21 cellular contexts compared by ENCODE assay signal in the genomic region with DNA sequence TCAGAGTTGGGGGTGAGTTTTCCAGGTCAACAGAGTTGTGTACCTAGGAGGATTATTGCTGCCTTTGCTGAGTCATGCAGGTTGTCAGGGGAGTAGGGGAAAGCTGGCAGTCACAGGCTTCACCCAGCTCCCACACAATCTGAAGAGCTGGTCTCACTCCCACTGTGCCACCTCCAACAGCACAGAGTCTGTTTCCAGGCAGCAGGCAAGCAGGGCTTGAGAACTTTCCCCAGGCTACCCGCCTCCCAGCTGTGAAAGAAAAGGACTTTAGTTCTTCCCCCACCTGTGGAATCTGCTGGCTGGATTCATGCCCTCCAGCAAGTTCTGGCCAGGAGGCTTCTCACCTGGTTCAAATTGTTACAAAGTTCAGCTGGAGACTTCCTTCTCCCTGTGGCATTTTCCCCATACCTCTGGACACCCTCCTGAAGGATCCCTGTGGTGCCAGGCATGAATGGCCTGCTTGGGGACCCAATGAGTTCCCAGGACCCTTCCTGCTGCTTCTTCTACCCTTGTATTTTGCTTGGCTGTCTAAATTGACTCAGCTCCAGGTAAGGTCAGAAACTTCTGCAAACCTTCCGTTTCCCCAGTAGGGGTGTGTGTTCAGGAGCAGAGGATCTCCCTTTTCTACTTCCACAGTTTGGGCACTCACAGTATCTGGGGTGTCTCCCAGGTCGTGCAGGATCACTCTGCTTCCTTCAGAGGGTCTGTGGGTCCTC.
A peak's percentile ranks its signal among the peaks of the same experiment; 100 is the strongest.
DNase-seq lines count a peak whose midpoint lies in the region; ATAC-seq and TF ChIP-seq lines count a peak whose summit lies in the region.
"Had no signal": no experiment of that assay in that cellular context is flagged by ENCODE, and none has a peak within 500 bp of the region (broad histone marks: within the 10 kb centered on the region; RNA-seq: fewer than 3 reads in every experiment).

No MANE protein-coding gene starts in this region.

- POLR2A ChIA-PET in PC-9 (lab: Charles Lee; ENCODE audit: unreplicated experiment): interaction anchor here (0.6 to 0.7 kb wide), 5 partner anchors 126 to 881 kb away, joined by 3 to 24 read pairs (median 4); no protein-coding TSS in a partner anchor

- H3K27ac ChIP-seq in GM23338 (ENCODE audit: low read depth): no peak overlapping the region
- peak overlapping the region; percentile 98 for H3K27ac ChIP-seq in PC-9
- H3K27ac ChIP-seq: heart right ventricle, skin epidermis, thoracic aorta had no signal

- H3K4me3 Mint-ChIP-seq in GM23338: no peak overlapping the region
- H3K4me3 Mint-ChIP-seq in effector memory CD8-positive, alpha-beta T cell: no peak overlapping the region
- H3K4me3 Mint-ChIP-seq: B cell; central memory CD8-positive, alpha-beta T cell; T-helper 2 cell treated with Interferon-gamma antibody and Interleukin-4, amounts not matched to agents 5 μg/mL and 100 μg/mL, for 36 hours had no signal

- peaks cover 5% of the 10 kb centered on the region for H3K9me3 ChIP-seq in PC-9 (ENCODE audit: insufficient read depth, low read depth)
- H3K9me3 ChIP-seq: HAP-1, thoracic aorta had no signal

- H3K4me3 ChIP-seq in GM23338: no peak overlapping the region
- H3K4me3 ChIP-seq in PC-9: peak overlapping the region; percentile 56
- H3K4me3 ChIP-seq in retinal pigment epithelial cell (ENCODE audit: low read length): no peak overlapping the region
- H3K4me3 ChIP-seq: HAP-1, heart right ventricle, skin epidermis, thoracic aorta had no signal

- H3F3A ChIP-seq in GM23338 (replicated peaks; ENCODE audit: low read depth): no peaks in the 10 kb centered on the region
- peaks cover 29% of the 10 kb centered on the region for H3F3A ChIP-seq in PC-9 (ENCODE audit: insufficient read depth, low read depth)

- 0 out of 2 replicates have a peak, but pooled peaks cover 5% of the 10 kb centered on the region for H3K4me1 ChIP-seq in GM23338 (ENCODE audit: insufficient read depth)
- H3K4me1 ChIP-seq in PC-9 (replicated peaks; ENCODE audit: insufficient read depth): peaks cover 41% of the 10 kb centered on the region
- H3K4me1 ChIP-seq: HAP-1, heart right ventricle had no signal

- CTCF ChIA-PET in PC-9 (lab: Charles Lee): interaction anchor here (0.5 kb wide), 1 partner anchor 470 kb away, joined by 6 read pairs; no protein-coding TSS in a partner anchor

- H3K4me2 ChIP-seq in GM23338 (no peak overlapping the region), PC-9 (peak overlapping the region; percentile 84)

- 0 out of 2 replicates have a peak overlapping the region, but pooled peaks have one; percentile 38 for H2AFZ ChIP-seq in GM23338
- peak overlapping the region; percentile 79 for H2AFZ ChIP-seq in PC-9

- TF ChIP-seq CTCF in GM23338 (conservative IDR thresholded peaks at IDR 0.05; ENCODE audit: low read depth in 2 of 2) (peak; percentile 10 to 41; a peak in 1 of 4 replicates), PC-9 (conservative IDR thresholded peaks at IDR 0.05) (peak; percentile 73), retinal pigment epithelial cell (conservative IDR thresholded peaks at IDR 0.05; ENCODE audit: low read depth, low read length) (no peak)

- no TSS peak for BruUV-seq in PC-9 (replicated peaks; lab: Mats Ljungman, UMichigan)

- intact Hi-C loops in PC-9 (cut with micrococcal nuclease; ENCODE audit: unreplicated experiment): loop anchor here (1.0 to 5.0 kb wide), 9 partner anchors 9 to 597 kb away; partner anchors contain the start of gene MAN1A1

- H3K27me3 ChIP-seq in GM23338 (ENCODE audit: insufficient read depth) (no peaks in the 10 kb centered on the region), PC-9 (ENCODE audit: insufficient read depth, low read depth) (no peaks in the 10 kb centered on the region)
- H3K27me3 ChIP-seq: heart right ventricle had no signal

- ATAC-seq in GM23338: peak; percentile 84
- no peak for ATAC-seq in effector memory CD8-positive, alpha-beta T cell (replicated peaks)
- ATAC-seq: activated CD4-positive, CD25-positive, alpha-beta regulatory T cell treated with anti-CD3 and anti-CD28 coated beads, Interleukin-2, amount 50 U/mL, for 24 hours; heart right ventricle had no signal

- H3K9me2 ChIP-seq in GM23338 (ENCODE audit: insufficient read depth) (no peaks in the 10 kb centered on the region), PC-9 (ENCODE audit: insufficient read depth) (no peaks in the 10 kb centered on the region)

- H3K9me3 Mint-ChIP-seq in GM23338: no peaks in the 10 kb centered on the region
- no peaks in the 10 kb centered on the region for H3K9me3 Mint-ChIP-seq in effector memory CD8-positive, alpha-beta T cell
- H3K9me3 Mint-ChIP-seq: activated T-helper 2 cell treated with anti-CD3 and anti-CD28 coated beads, Interferon-gamma antibody, Interleukin-2, Interleukin-4, amounts not matched to agents 10 μg/mL and 5 μg/mL and 100 μg/mL, durations not matched to agents 14 hours and 24 hours and 36 hours; central memory CD8-positive, alpha-beta T cell; T-helper 2 cell treated with Interferon-gamma antibody and Interleukin-4, amounts not matched to agents 5 μg/mL and 100 μg/mL, for 36 hours had no signal

- H3K79me2 ChIP-seq in GM23338 (replicated peaks; ENCODE audit: insufficient read depth): no peaks in the 10 kb centered on the region
- H3K79me2 ChIP-seq in PC-9 (ENCODE audit: low read depth): no peaks in the 10 kb centered on the region; the same call in 1 of the 2 replicates

- peaks cover 27% of the 10 kb centered on the region; the same call in 2 of the 3 replicates for H3K4me1 Mint-ChIP-seq in GM23338
- peaks cover 0 to 4% of the 10 kb centered on the region in 2 donors for H3K4me1 Mint-ChIP-seq in effector memory CD8-positive, alpha-beta T cell (ENCODE audit: low read depth in 2 of 2)
- H3K4me1 Mint-ChIP-seq: central memory CD8-positive, alpha-beta T cell had no signal

- no peaks in the 10 kb centered on the region for H3K27me3 Mint-ChIP-seq in GM23338 (ENCODE audit: insufficient read depth, low read depth, poor library complexity)
- H3K27me3 Mint-ChIP-seq in effector memory CD8-positive, alpha-beta T cell: peaks cover 7 to 51% of the 10 kb centered on the region in 2 donors
- H3K27me3 Mint-ChIP-seq: B cell had no signal

- H3K36me3 ChIP-seq in GM23338 (ENCODE audit: insufficient read depth) (no peaks in the 10 kb centered on the region), PC-9 (ENCODE audit: low read depth) (0 out of 2 replicates have a peak, but pooled peaks cover 13% of the 10 kb centered on the region)
- H3K36me3 ChIP-seq: HAP-1, heart right ventricle, thoracic aorta had no signal

- no peak overlapping the region for H3K27ac Mint-ChIP-seq in GM23338
- no peak overlapping the region for H3K27ac Mint-ChIP-seq in effector memory CD8-positive, alpha-beta T cell
- H3K27ac Mint-ChIP-seq: activated T-helper 2 cell treated with anti-CD3 and anti-CD28 coated beads, Interferon-gamma antibody, Interleukin-2, Interleukin-4, amounts not matched to agents 10 μg/mL and 5 μg/mL and 100 μg/mL, durations not matched to agents 14 hours and 24 hours and 36 hours; B cell; T-helper 2 cell treated with Interferon-gamma antibody and Interleukin-4, amounts not matched to agents 5 μg/mL and 100 μg/mL, for 36 hours had no signal

- DNase-seq in GM23338 (ENCODE audit: low spot score) (peak; percentile 38), PC-9 (peak; percentile 86 to 99), islet precursor cell (peak; percentile 86), retinal pigment epithelial cell (ENCODE audit: low read depth) (peak; percentile 34), cerebellar cortex (ENCODE audit: low spot score) (no peak), DMS 273 (lab: John Stamatoyannopoulos, UW; ENCODE audit: unreplicated experiment) (no peak), RPMI8226 (no peak)
- DNase-seq in effector memory CD8-positive, alpha-beta T cell: no peak
- DNase-seq: effector memory CD4-positive, alpha-beta T cell; heart right ventricle; MM.1S; NCI-H187; stimulated activated CD4-positive, alpha-beta T cell treated with anti-CD3 and anti-CD28 coated beads, Interleukin-4, amount 100 ng/mL, for 24 hours had no signal

- no peaks in the 10 kb centered on the region; the same call in 2 of the 3 replicates for H3K36me3 Mint-ChIP-seq in GM23338 (ENCODE audit: low read depth)
- no peaks in the 10 kb centered on the region for H3K36me3 Mint-ChIP-seq in effector memory CD8-positive, alpha-beta T cell (ENCODE audit: insufficient read depth)

- H4K20me1 ChIP-seq in GM23338 (replicated peaks; ENCODE audit: insufficient read depth) (no peaks in the 10 kb centered on the region), PC-9 (ENCODE audit: insufficient read depth) (no peaks in the 10 kb centered on the region)

TF ChIP-seq in GM23338, 12 proteins besides CTCF, POLR2A, EP300 and RAD21 (continues in another document):
- TF ChIP-seq, protein P1, sequence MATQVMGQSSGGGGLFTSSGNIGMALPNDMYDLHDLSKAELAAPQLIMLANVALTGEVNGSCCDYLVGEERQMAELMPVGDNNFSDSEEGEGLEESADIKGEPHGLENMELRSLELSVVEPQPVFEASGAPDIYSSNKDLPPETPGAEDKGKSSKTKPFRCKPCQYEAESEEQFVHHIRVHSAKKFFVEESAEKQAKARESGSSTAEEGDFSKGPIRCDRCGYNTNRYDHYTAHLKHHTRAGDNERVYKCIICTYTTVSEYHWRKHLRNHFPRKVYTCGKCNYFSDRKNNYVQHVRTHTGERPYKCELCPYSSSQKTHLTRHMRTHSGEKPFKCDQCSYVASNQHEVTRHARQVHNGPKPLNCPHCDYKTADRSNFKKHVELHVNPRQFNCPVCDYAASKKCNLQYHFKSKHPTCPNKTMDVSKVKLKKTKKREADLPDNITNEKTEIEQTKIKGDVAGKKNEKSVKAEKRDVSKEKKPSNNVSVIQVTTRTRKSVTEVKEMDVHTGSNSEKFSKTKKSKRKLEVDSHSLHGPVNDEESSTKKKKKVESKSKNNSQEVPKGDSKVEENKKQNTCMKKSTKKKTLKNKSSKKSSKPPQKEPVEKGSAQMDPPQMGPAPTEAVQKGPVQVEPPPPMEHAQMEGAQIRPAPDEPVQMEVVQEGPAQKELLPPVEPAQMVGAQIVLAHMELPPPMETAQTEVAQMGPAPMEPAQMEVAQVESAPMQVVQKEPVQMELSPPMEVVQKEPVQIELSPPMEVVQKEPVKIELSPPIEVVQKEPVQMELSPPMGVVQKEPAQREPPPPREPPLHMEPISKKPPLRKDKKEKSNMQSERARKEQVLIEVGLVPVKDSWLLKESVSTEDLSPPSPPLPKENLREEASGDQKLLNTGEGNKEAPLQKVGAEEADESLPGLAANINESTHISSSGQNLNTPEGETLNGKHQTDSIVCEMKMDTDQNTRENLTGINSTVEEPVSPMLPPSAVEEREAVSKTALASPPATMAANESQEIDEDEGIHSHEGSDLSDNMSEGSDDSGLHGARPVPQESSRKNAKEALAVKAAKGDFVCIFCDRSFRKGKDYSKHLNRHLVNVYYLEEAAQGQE (IDR thresholded peaks at IDR 0.05; ENCODE audit: unreplicated experiment): no peak

Comparison
In these comparisons a context has a peak if more than half of its experiments do, and no peak if none do; other contexts are left out.
1. DNase-seq: peak in GM23338 (single experiment), PC-9 (2 of 2), islet precursor cell (single experiment) and retinal pigment epithelial cell (single experiment); none in effector memory CD8-positive, alpha-beta T cell (0 of 3), cerebellar cortex (single experiment), DMS 273 (single experiment) and RPMI8226 (single experiment).